19 cellular contexts compared by ENCODE assay signal in the genomic region with DNA sequence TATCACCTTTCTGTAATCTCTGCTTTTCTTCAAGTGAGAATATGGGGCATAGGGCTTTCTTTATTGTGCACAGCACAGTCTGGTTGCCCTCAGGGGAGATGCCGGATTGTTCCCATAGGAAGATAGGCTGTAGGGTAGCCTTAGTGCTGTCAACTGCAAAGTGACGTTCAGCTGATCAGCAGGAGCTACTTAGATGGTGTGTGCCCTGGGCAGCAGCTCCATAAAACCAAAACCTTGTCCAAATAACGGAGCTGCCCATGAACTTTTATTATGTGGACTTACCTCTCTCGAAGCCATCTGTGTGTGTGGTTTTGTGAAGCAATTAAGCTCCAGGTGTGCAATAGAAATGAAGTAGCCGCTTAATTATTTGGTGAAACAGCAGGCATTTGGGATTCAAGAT.
DNase-seq lines count a peak whose midpoint lies in the region; ATAC-seq, FAIRE-seq and TF ChIP-seq lines count a peak whose summit lies in the region.
"Had no signal": no experiment of that assay in that cellular context is flagged by ENCODE, and none has a peak within 500 bp of the region (broad histone marks: within the 10 kb centered on the region; RNA-seq: fewer than 3 reads in every experiment).

No MANE protein-coding gene starts in this region.

- no peaks in the 10 kb centered on the region for H3K27me3 Mint-ChIP-seq in type B pancreatic cell
- H3K27me3 Mint-ChIP-seq in stimulated activated naive B cell treated with anti-CD40 and anti-IgM and Interleukin-4, amounts not matched to agents 10 μg/mL and 1 μg/mL and 100 μg/mL, for 72 hours: peaks cover 5 to 7% of the 10 kb centered on the region in 2 donors

- peak overlapping the region; percentile 58 for H3K27ac Mint-ChIP-seq in type B pancreatic cell
- no peak overlapping the region for H3K27ac Mint-ChIP-seq in stimulated activated naive B cell treated with anti-CD40 and anti-IgM and Interleukin-4, amounts not matched to agents 10 μg/mL and 1 μg/mL and 100 μg/mL, for 72 hours
- H3K27ac Mint-ChIP-seq: CD4-positive, CD25-positive, alpha-beta regulatory T cell; HFFc6 had no signal

- H3K4me1 ChIP-seq in HepG2 (ENCODE audit: insufficient read depth, low read length): peaks cover 92% of the 10 kb centered on the region
- peaks cover 0 to 32% (median 8%) of the 10 kb centered on the region in 4 donors for H3K4me1 ChIP-seq in right lobe of liver

- H3K36me3 ChIP-seq in HepG2 (replicated peaks in 1 of 2; ENCODE audit: control insufficient read depth in 1 of 2, insufficient read depth in 2 of 2, low read length in 2 of 2) (peaks cover 4 to 7% of the 10 kb centered on the region in 2 experiments; a peak in 3 of 5 replicates), right lobe of liver (no peaks in the 10 kb centered on the region)

- no peak overlapping the region for H3K4me2 ChIP-seq in HepG2 (ENCODE audit: low read depth, low read length)
- H3K4me2 ChIP-seq: A549 had no signal

- H3K36me3 Mint-ChIP-seq in type B pancreatic cell: no peaks in the 10 kb centered on the region
- no peaks in the 10 kb centered on the region for H3K36me3 Mint-ChIP-seq in stimulated activated naive B cell treated with anti-CD40 and anti-IgM and Interleukin-4, amounts not matched to agents 10 μg/mL and 1 μg/mL and 100 μg/mL, for 72 hours
- H3K36me3 Mint-ChIP-seq: CD4-positive, CD25-positive, alpha-beta regulatory T cell had no signal

- no peak overlapping the region for H3K27ac ChIP-seq in HepG2 (ENCODE audit: extremely low read length, insufficient read depth, low read length)
- H3K27ac ChIP-seq in right lobe of liver: no peak overlapping the region
- H3K27ac ChIP-seq: A549 had no signal

- DNase-seq in HepG2 (ENCODE audit: low spot score) (no peak), right lobe of liver (no peak), NCI-H146 (lab: John Stamatoyannopoulos, UW) (peak; percentile 89), SHP77 (lab: John Stamatoyannopoulos, UW) (peak; percentile 60 to 70), type B pancreatic cell (ENCODE audit: extremely low spot score, unreplicated experiment) (no peak), C1 segment of cervical spinal cord (lab: John Stamatoyannopoulos, UW) (no peak)
- no peak for DNase-seq in stimulated activated naive CD8-positive, alpha-beta T cell treated with anti-CD3 and anti-CD28 coated beads, Interleukin-15, Interleukin-2, amounts not matched to agents 100 U/mL and 50 U/mL, for 24 hours
- no peak for DNase-seq in stimulated activated naive B cell treated with anti-CD40 and anti-IgM and Interleukin-4, amounts not matched to agents 10 μg/mL and 1 μg/mL and 100 μg/mL, for 72 hours
- DNase-seq: AML-193; CD4-positive, CD25-positive, alpha-beta regulatory T cell; HFFc6; NCI-H1694 treated with DMSO at 0.1 percent for 48 hours; NCI-H2227 treated with DMSO at 0.1 percent for 48 hours; NCI-H526 had no signal

- no peak for FAIRE-seq in HepG2 (lab: Jason Lieb, UNC)
- FAIRE-seq: A549, H1 had no signal

- no TSS peak for BruUV-seq in HepG2 (replicated peaks; lab: Mats Ljungman, UMichigan)

- POLR2A ChIA-PET in HepG2 (lab: Yijun Ruan, JAX): interaction anchor here (1.1 kb wide), 1 partner anchor 27 kb away, joined by 3 read pairs; no protein-coding TSS in a partner anchor

- no peak for ATAC-seq in HepG2
- no peak for ATAC-seq in right lobe of liver
- ATAC-seq in stimulated activated naive CD8-positive, alpha-beta T cell treated with anti-CD3 and anti-CD28 coated beads, Interleukin-15, Interleukin-2, amounts not matched to agents 100 U/mL and 50 U/mL, for 24 hours: no peak
- no peak for ATAC-seq in stimulated activated naive B cell treated with anti-CD40 and anti-IgM and Interleukin-4, amounts not matched to agents 10 μg/mL and 1 μg/mL and 100 μg/mL, for 72 hours (replicated peaks)
- ATAC-seq: A549, Panc1, Right ventricle myocardium inferior, SK-N-SH treated with all-trans-retinoic acid at 6 μM for 48 hours had no signal

- CTCF ChIA-PET in HepG2 (lab: Yijun Ruan, JAX; ENCODE audit: low intra/inter-chr PET ratio, low total read pairs): no interaction called here

- peaks cover 96% of the 10 kb centered on the region for H3K79me2 ChIP-seq in HepG2 (ENCODE audit: insufficient read depth, low read length)

- H3K9me3 Mint-ChIP-seq in type B pancreatic cell: no peaks in the 10 kb centered on the region
- H3K9me3 Mint-ChIP-seq in stimulated activated naive B cell treated with anti-CD40 and anti-IgM and Interleukin-4, amounts not matched to agents 10 μg/mL and 1 μg/mL and 100 μg/mL, for 72 hours: no peaks in the 10 kb centered on the region
- H3K9me3 Mint-ChIP-seq: CD4-positive, CD25-positive, alpha-beta regulatory T cell; HFFc6 had no signal

- H3K9me3 ChIP-seq in HepG2 (ENCODE audit: low read length): no peaks in the 10 kb centered on the region
- no peaks in the 10 kb centered on the region for H3K9me3 ChIP-seq in right lobe of liver
- H3K9me3 ChIP-seq: A549 had no signal

- TF ChIP-seq EP300 in HepG2 (IDR thresholded peaks at IDR 0.05; ENCODE audit: low read depth in 2 of 2, low read length in 2 of 2) (no peak), HepG2 (CRISPR knock-in tag; IDR thresholded peaks at IDR 0.05; ENCODE audit: borderline replicate concordance) (no peak)

- H3K4me1 Mint-ChIP-seq in type B pancreatic cell (ENCODE audit: unreplicated experiment): peaks cover 69% of the 10 kb centered on the region
- H3K4me1 Mint-ChIP-seq in stimulated activated naive B cell treated with anti-CD40 and anti-IgM and Interleukin-4, amounts not matched to agents 10 μg/mL and 1 μg/mL and 100 μg/mL, for 72 hours: no peaks in the 10 kb centered on the region
- H3K4me1 Mint-ChIP-seq: CD4-positive, CD25-positive, alpha-beta regulatory T cell had no signal

- WGBS in HepG2 (ENCODE audit: low lambda C conversion rate): 91% methylated on average over 5 of the region's 5 CpGs
- 81% methylated on average over 5 of the region's 5 CpGs for WGBS in right lobe of liver (ENCODE audit: insufficient coverage, low coverage, low lambda C conversion rate, missing lambda C conversion rate)

- TF ChIP-seq POLR2A in HepG2 (IDR thresholded peaks at IDR 0.05; ENCODE audit: insufficient read depth in 1 of 2, low read depth in 2 of 2, low read length in 2 of 2): no peak
- no peak for TF ChIP-seq POLR2A in right lobe of liver (IDR thresholded peaks at IDR 0.05)

- H4K20me1 ChIP-seq in HepG2 (ENCODE audit: insufficient read depth, low read length): peaks cover 42% of the 10 kb centered on the region

- intact Hi-C loops in HepG2 (cut with micrococcal nuclease; ENCODE audit: unreplicated experiment): no loop called here
- intact Hi-C loops in right lobe of liver (cut with DNase I): no loop called here

- H3K27me3 ChIP-seq in HepG2 (ENCODE audit: control insufficient read depth in 1 of 2, insufficient read depth in 2 of 2, low read length in 2 of 2) (no peaks in the 10 kb centered on the region), right lobe of liver (no peaks in the 10 kb centered on the region)

- TF ChIP-seq CTCF in HepG2 (CRISPR knock-in tag; IDR thresholded peaks at IDR 0.05) (no peak), right lobe of liver (IDR thresholded peaks at IDR 0.05) (no peak), type B pancreatic cell (conservative IDR thresholded peaks at IDR 0.05) (no peak)

- TF ChIP-seq RAD21 in HepG2 (CRISPR knock-in tag; IDR thresholded peaks at IDR 0.05): no peak

- H2AFZ ChIP-seq in HepG2 (ENCODE audit: low read length): no peak overlapping the region

- no peak overlapping the region for H3K4me3 Mint-ChIP-seq in type B pancreatic cell
- no peak overlapping the region for H3K4me3 Mint-ChIP-seq in stimulated activated naive B cell treated with anti-CD40 and anti-IgM and Interleukin-4, amounts not matched to agents 10 μg/mL and 1 μg/mL and 100 μg/mL, for 72 hours
- H3K4me3 Mint-ChIP-seq: CD4-positive, CD25-positive, alpha-beta regulatory T cell; HFFc6 had no signal

- in situ Hi-C loops in HepG2 (cut with HindIII; ENCODE audit: extremely low pct_ligation_motif_present, low pct_unique_long_range_greater_than_20kb): no loop called here

- no peak overlapping the region for H3K9ac ChIP-seq in HepG2 (ENCODE audit: insufficient read depth, low read depth, low read length)

- no peak overlapping the region for H3K4me3 ChIP-seq in HepG2 (replicated peaks in 1 of 3; ENCODE audit: insufficient read depth in 1 of 3, low read depth in 2 of 3, low read length in 3 of 3)
- no peak overlapping the region for H3K4me3 ChIP-seq in right lobe of liver
- H3K4me3 ChIP-seq: A549 had no signal

TF ChIP-seq in HepG2, 621 proteins besides CTCF, POLR2A, EP300 and RAD21:
- TF ChIP-seq MTF1 (CRISPR knock-in tag; IDR thresholded peaks at IDR 0.05) (no peak), POLR2AphosphoS5 (IDR thresholded peaks at IDR 0.05; ENCODE audit: low read depth, low read length) (0 out of 2 replicates have a peak, but pooled peaks have one; percentile 12), RBM22 (optimal IDR thresholded peaks at IDR 0.05; ENCODE audit: low read length) (peak; percentile 12), MATR3 (CRISPR knock-in tag; IDR thresholded peaks at IDR 0.05) (no peak), PCBP1 (IDR thresholded peaks at IDR 0.05; ENCODE audit: borderline replicate concordance, low read depth, low read length) (no peak)
TF ChIP-seq in HepG2: peak in this region for 2.

Comparison
In these comparisons a context has a peak if more than half of its experiments do, and no peak if none do; other contexts are left out.
1. DNase-seq: peak in NCI-H146 (single experiment) and SHP77 (2 of 2); none in HepG2 (single experiment), right lobe of liver (0 of 3), type B pancreatic cell (single experiment), C1 segment of cervical spinal cord (0 of 14), stimulated activated naive CD8-positive, alpha-beta T cell treated with anti-CD3 and anti-CD28 coated beads, Interleukin-15, Interleukin-2, amounts not matched to agents 100 U/mL and 50 U/mL, for 24 hours (single experiment) and stimulated activated naive B cell treated with anti-CD40 and anti-IgM and Interleukin-4, amounts not matched to agents 10 μg/mL and 1 μg/mL and 100 μg/mL, for 72 hours (single experiment).